Comparison of ENCODE assay signal across 8 cellular contexts in the genomic region with DNA sequence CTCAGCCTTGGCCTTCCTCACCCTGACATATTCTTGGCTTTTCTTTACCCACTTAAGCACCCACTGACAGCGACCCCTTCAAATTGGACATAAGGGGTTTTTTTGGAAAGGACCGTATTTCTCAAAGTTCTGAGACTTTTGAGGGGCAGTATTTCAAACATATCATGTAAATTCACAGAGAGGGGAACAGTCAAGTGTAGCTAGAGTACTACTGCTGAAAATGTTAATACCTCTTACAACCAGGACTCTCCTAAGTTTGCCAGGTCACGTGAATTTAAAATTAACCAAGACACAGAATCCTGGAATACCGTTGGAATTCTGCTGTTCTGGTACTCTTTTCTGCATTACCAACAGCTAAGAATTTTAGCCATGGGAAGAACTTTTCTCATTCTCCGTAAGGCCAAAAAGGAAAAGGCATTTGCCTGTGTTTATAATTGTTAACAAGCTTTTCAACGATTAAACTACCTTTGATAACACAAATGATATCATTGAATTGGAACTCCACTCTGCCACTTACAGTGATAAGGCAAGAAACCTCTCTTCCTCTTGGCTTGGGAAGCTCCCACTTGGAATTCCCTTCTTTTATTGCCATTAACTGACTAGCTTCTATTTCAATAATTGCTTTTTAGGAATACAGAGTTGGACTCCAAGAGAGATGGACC.
A peak's percentile ranks its signal among the peaks of the same experiment; 100 is the strongest.
DNase-seq lines count a peak whose midpoint lies in the region; ATAC-seq and TF ChIP-seq lines count a peak whose summit lies in the region.

No MANE protein-coding gene starts in this region.

- peaks cover 6% of the 10 kb centered on the region for H3K9me3 Mint-ChIP-seq in stimulated activated memory B cell treated with anti-CD40 and anti-IgM and Interleukin-4, amounts not matched to agents 10 μg/mL and 1 μg/mL and 100 μg/mL, for 72 hours

- H3K27ac ChIP-seq in WERI-Rb-1, result peak overlapping the region; percentile 96

- H3K9me3 ChIP-seq in WERI-Rb-1 (ENCODE audit: severe bottlenecking), result no peaks in the 10 kb centered on the region

- peak overlapping the region; percentile 67 for H3K4me3 ChIP-seq in WERI-Rb-1 (ENCODE audit: low read depth, low read length)

- peak overlapping the region; percentile 97 for H3K4me3 Mint-ChIP-seq in stimulated activated memory B cell treated with anti-CD40 and anti-IgM and Interleukin-4, amounts not matched to agents 10 μg/mL and 1 μg/mL and 100 μg/mL, for 72 hours

- H3K36me3 ChIP-seq in WERI-Rb-1, result no peaks in the 10 kb centered on the region

- no peaks in the 10 kb centered on the region for H3K27me3 Mint-ChIP-seq in stimulated activated memory B cell treated with anti-CD40 and anti-IgM and Interleukin-4, amounts not matched to agents 10 μg/mL and 1 μg/mL and 100 μg/mL, for 72 hours

- H3K36me3 Mint-ChIP-seq in stimulated activated memory B cell treated with anti-CD40 and anti-IgM and Interleukin-4, amounts not matched to agents 10 μg/mL and 1 μg/mL and 100 μg/mL, for 72 hours, result peaks cover 24% of the 10 kb centered on the region

- H3K4me1 Mint-ChIP-seq in stimulated activated memory B cell treated with anti-CD40 and anti-IgM and Interleukin-4, amounts not matched to agents 10 μg/mL and 1 μg/mL and 100 μg/mL, for 72 hours, result peaks cover 43% of the 10 kb centered on the region

- TF ChIP-seq CTCF in WERI-Rb-1 (IDR thresholded peaks at IDR 0.05; ENCODE audit: low read depth, low read length), result no peak

- ATAC-seq in stimulated activated memory B cell treated with anti-CD40 and anti-IgM and Interleukin-4, amounts not matched to agents 10 μg/mL and 1 μg/mL and 100 μg/mL, for 72 hours, result no peak

- no peaks in the 10 kb centered on the region for H3K27me3 ChIP-seq in WERI-Rb-1 (ENCODE audit: insufficient read depth, low read depth, severe bottlenecking)

- peak; percentile 35 for DNase-seq in DMS 273 (lab: John Stamatoyannopoulos, UW; ENCODE audit: unreplicated experiment)
- DNase-seq in DMS 273 treated with DMSO at 0.1 percent for 48 hours (lab: John Stamatoyannopoulos, UW), result no peak
- no peak for DNase-seq in WERI-Rb-1
- DNase-seq in hepatic stellate cell (ENCODE audit: low spot score), result peak; percentile 26
- no peak for DNase-seq in stimulated activated CD4-positive, alpha-beta T cell treated with anti-CD3 and anti-CD28 coated beads, Interleukin-2, amount 100 ng/mL, for 24 hours
- no peak for DNase-seq in NCI-H1694 (lab: John Stamatoyannopoulos, UW)
- no peak for DNase-seq in activated CD4-positive, CD25-positive, alpha-beta regulatory T cell treated with anti-CD3 and anti-CD28 coated beads, Interleukin-2, amount 50 U/mL, for 72 hours

- H3K27ac Mint-ChIP-seq in stimulated activated memory B cell treated with anti-CD40 and anti-IgM and Interleukin-4, amounts not matched to agents 10 μg/mL and 1 μg/mL and 100 μg/mL, for 72 hours, result peak overlapping the region; percentile 98

Comparison
In these comparisons a context has a peak if more than half of its experiments do, and no peak if none do; other contexts are left out.
1. DNase-seq: peak in DMS 273 (single experiment) and hepatic stellate cell (single experiment); none in DMS 273 treated with DMSO at 0.1 percent for 48 hours (single experiment), WERI-Rb-1 (single experiment), stimulated activated CD4-positive, alpha-beta T cell treated with anti-CD3 and anti-CD28 coated beads, Interleukin-2, amount 100 ng/mL, for 24 hours (0 of 2), NCI-H1694 (single experiment) and activated CD4-positive, CD25-positive, alpha-beta regulatory T cell treated with anti-CD3 and anti-CD28 coated beads, Interleukin-2, amount 50 U/mL, for 72 hours (single experiment).